ENCODE assay signal across 8 cellular contexts in the genomic region with DNA sequence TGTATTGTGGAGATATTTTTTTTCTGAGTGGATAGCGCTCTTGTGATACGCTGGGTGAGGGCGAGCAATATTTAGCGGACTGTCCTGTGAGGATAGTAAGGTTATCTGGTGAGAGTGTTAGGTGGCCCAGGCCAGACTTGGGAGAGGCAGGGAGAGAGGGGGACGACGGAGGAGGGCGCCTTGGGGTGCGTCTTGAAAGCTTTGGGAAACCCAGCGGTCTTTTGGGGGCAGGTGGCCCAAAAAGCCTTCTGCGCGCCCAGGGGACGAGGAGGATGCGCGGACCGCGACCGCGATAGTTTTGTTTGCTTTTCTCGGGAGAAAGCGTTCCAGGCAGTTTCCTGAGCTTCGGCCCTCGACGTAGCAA. TPM values are rescaled to one million over a fixed set of nuclear protein-coding genes. Genes with fewer than 3 reads are reported as not detected.
DNase-seq lines count a peak whose midpoint lies in the region; ATAC-seq and TF ChIP-seq lines count a peak whose summit lies in the region.

No MANE protein-coding gene starts in this region.

- peak overlapping the region; percentile 86 for H3K9ac ChIP-seq in OCI-LY3 (ENCODE audit: low read length)

- H3K4me1 ChIP-seq in OCI-LY3 (ENCODE audit: low read length), result peaks cover 19% of the 10 kb centered on the region

- no peaks in the 10 kb centered on the region for H3K9me3 Mint-ChIP-seq in osteocyte (ENCODE audit: unreplicated experiment)

- peaks cover 31% of the 10 kb centered on the region for H3K79me2 ChIP-seq in OCI-LY3 (ENCODE audit: low read length)

- no peaks in the 10 kb centered on the region for H3K27me3 Mint-ChIP-seq in osteocyte (ENCODE audit: unreplicated experiment)

- H3K36me3 ChIP-seq in OCI-LY3 (replicated peaks; ENCODE audit: low read depth, low read length), result peaks cover 3% of the 10 kb centered on the region

- TF ChIP-seq CTCF in OCI-LY3 (IDR thresholded peaks at IDR 0.05; ENCODE audit: low read depth, low read length) (no peak), epithelial cell of proximal tubule (conservative IDR thresholded peaks at IDR 0.05; ENCODE audit: low read depth, low read length) (no peak), osteocyte (IDR thresholded peaks at IDR 0.05) (no peak)

- H3K27ac Mint-ChIP-seq in osteocyte (ENCODE audit: unreplicated experiment), result peak overlapping the region; percentile 92

- no peaks in the 10 kb centered on the region for H4K20me1 ChIP-seq in OCI-LY3 (ENCODE audit: insufficient read depth, low read length)

- DNase-seq in epithelial cell of proximal tubule (ENCODE audit: low read depth) (no peak), osteocyte (ENCODE audit: extremely low spot score, unreplicated experiment) (no peak), ecto neural progenitor cell (ENCODE audit: low spot score) (no peak), NCI-H1048 (lab: John Stamatoyannopoulos, UW) (no peak), NCI-H510A (lab: John Stamatoyannopoulos, UW) (no peak)

- H3K36me3 Mint-ChIP-seq in osteocyte (ENCODE audit: unreplicated experiment), result no peaks in the 10 kb centered on the region

- H3K4me3 ChIP-seq in OCI-LY3 (ENCODE audit: low read length) (peak overlapping the region; percentile 90), epithelial cell of proximal tubule (ENCODE audit: low read depth, low read length) (peak overlapping the region; percentile 63)

- no peak overlapping the region for H3K27ac ChIP-seq in OCI-LY3 (ENCODE audit: low read length)

- H3K4me3 Mint-ChIP-seq in osteocyte (ENCODE audit: unreplicated experiment), result peak overlapping the region; percentile 79

- peak; percentile 3 for ATAC-seq in GM18517 (IDR thresholded peaks at IDR 0.05; ENCODE audit: unreplicated experiment)
- no peak for ATAC-seq in HG03565 (IDR thresholded peaks at IDR 0.05; ENCODE audit: unreplicated experiment)

- peak overlapping the region; percentile 78 for H3K4me2 ChIP-seq in OCI-LY3 (ENCODE audit: low read length)

- no peaks in the 10 kb centered on the region for H3K9me3 ChIP-seq in OCI-LY3 (ENCODE audit: insufficient read depth, low read length)

- peaks cover 40% of the 10 kb centered on the region for H3K4me1 Mint-ChIP-seq in osteocyte (ENCODE audit: unreplicated experiment)

- H3K27me3 ChIP-seq in OCI-LY3 (ENCODE audit: low read depth, low read length), result peaks cover 5% of the 10 kb centered on the region; the same call in 1 of the 2 replicates

- peak overlapping the region; percentile 57 for H2AFZ ChIP-seq in OCI-LY3 (ENCODE audit: low read depth, low read length)

RNA-seq across cellular contexts. Expression of a gene that starts 0.5 kb away (rescaled TPM):
- 7.7 and 9.9 TPM in 2 replicates for total RNA-seq in epithelial cell of proximal tubule
- total RNA-seq in osteocyte, result 42.7 and 47.6 TPM in 2 replicates
